In the genomic region with DNA sequence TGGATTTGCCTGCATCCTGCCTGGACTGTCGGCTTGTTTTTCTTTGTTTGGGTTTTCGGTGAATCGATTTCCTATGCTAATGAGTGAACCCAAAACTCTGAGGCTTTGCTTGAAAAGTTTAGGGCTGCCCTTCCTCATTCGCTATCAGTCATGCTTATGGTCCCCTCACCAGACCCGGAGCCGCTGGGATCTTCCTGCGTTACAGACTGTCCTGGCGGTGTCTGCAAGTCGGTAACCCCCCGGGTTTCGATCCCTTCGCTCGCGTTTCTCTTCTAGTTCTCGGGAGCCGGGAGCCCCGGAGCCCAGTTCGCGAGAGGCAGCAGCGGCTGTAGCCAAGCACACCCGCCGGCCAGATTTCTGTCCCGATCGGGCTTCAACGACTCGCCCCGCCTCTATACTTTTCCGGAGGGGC, we compare ENCODE assay signal across 9 cellular contexts. TPM values are rescaled to one million over a fixed set of nuclear protein-coding genes. Genes with fewer than 3 reads are reported as not detected.
DNase-seq lines count a peak whose midpoint lies in the region; ATAC-seq and TF ChIP-seq lines count a peak whose summit lies in the region.
"Had no signal": no experiment of that assay in that cellular context is flagged by ENCODE, and none has a peak within 500 bp of the region (broad histone marks: within the 10 kb centered on the region; RNA-seq: fewer than 3 reads in every experiment).

No MANE protein-coding gene starts in this region.

- H3K27me3 ChIP-seq in psoas muscle (ENCODE audit: insufficient read depth in 3 of 3, low read length in 2 of 3) = peaks cover 0 to 96% (median 31%) of the 10 kb centered on the region in 3 donors

- no peaks in the 10 kb centered on the region for H3K36me3 ChIP-seq in psoas muscle (ENCODE audit: insufficient read depth in 1 of 2, low read depth in 1 of 2)

- 1 to 3% (median 2%) methylated on average over 28 of the region's 28 CpGs for WGBS in psoas muscle, 3 donors

- intact Hi-C loops in psoas muscle (cut with DNase I) = loop anchor here in 1 of 2 donors (5.0 to 10.0 kb wide), 2 partner anchors 190 to 503 kb away; a partner anchor contains a TSS

- peak overlapping the region; percentile 41 for H3K27ac ChIP-seq in psoas muscle

- H3K4me3 Mint-ChIP-seq in T-cell = peak overlapping the region; percentile 28 to 68 (median 57)
- H3K4me3 Mint-ChIP-seq: IgD-negative memory B cell had no signal

- TF ChIP-seq CTCF in foreskin fibroblast (IDR thresholded peaks at IDR 0.05; ENCODE audit: low read depth, low read length) (no peak), psoas muscle (IDR thresholded peaks at IDR 0.05) (no peak)

- ATAC-seq in T-cell (replicated peaks in 1 of 4) (no peak), psoas muscle (no peak), GM19455 (IDR thresholded peaks at IDR 0.05; ENCODE audit: unreplicated experiment) (no peak), HG03442 (IDR thresholded peaks at IDR 0.05; ENCODE audit: unreplicated experiment) (no peak)

- DNase-seq in Daoy (ENCODE audit: low read depth) (peak; percentile 17), T-cell (no peak), foreskin fibroblast (peak in 1 of 2 donors; percentile 44), psoas muscle (no peak), LoVo (ENCODE audit: low spot score) (no peak), NCI-H2171 treated with DMSO at 0.1 percent for 48 hours (lab: John Stamatoyannopoulos, UW) (no peak)

- POLR2A ChIA-PET in T-cell (lab: Charles Lee) = no interaction called here

- H3K4me3 ChIP-seq in foreskin fibroblast (ENCODE audit: low read depth in 1 of 2, low read length in 2 of 2) (peak overlapping the region; percentile 57 to 79), psoas muscle (peak overlapping the region; percentile 68)

- H3K27ac Mint-ChIP-seq in T-cell = no peak overlapping the region
- H3K27ac Mint-ChIP-seq: IgD-negative memory B cell had no signal

- H3K36me3 Mint-ChIP-seq in T-cell = no peaks in the 10 kb centered on the region
- H3K36me3 Mint-ChIP-seq: IgD-negative memory B cell had no signal

- H3K9me3 Mint-ChIP-seq in T-cell = no peaks in the 10 kb centered on the region

- H3K4me1 ChIP-seq in psoas muscle = peaks cover 14% of the 10 kb centered on the region

- peaks cover 36 to 44% (median 41%) of the 10 kb centered on the region in 3 donors for H3K4me1 Mint-ChIP-seq in T-cell

- peaks cover 49 to 80% of the 10 kb centered on the region in 2 donors for H3K27me3 Mint-ChIP-seq in T-cell

- H3K9me3 ChIP-seq in psoas muscle = no peaks in the 10 kb centered on the region

- CTCF ChIA-PET in T-cell (lab: Charles Lee) = no interaction called here

RNA-seq across cellular contexts. Expression of a gene that starts 2.2 kb away (rescaled TPM):
- total RNA-seq in Daoy (2014; rRNA removed; shearing (Covaris generic)) = 0.57 and 3.9 TPM in 2 replicates
- total RNA-seq in T-cell = not detected
- total RNA-seq in psoas muscle = 1 to 10 TPM in 2 of 4 donors, under 1 TPM in 2; 0.69 to 3.3 (median 1.2) TPM
- 1 to 10 TPM; 1.1 to 3.4 (median 1.2) TPM for polyA plus RNA-seq in psoas muscle
- polyA plus RNA-seq: IgD-negative memory B cell had no signal
